1 cellular context compared by ENCODE assay signal in the genomic region with DNA sequence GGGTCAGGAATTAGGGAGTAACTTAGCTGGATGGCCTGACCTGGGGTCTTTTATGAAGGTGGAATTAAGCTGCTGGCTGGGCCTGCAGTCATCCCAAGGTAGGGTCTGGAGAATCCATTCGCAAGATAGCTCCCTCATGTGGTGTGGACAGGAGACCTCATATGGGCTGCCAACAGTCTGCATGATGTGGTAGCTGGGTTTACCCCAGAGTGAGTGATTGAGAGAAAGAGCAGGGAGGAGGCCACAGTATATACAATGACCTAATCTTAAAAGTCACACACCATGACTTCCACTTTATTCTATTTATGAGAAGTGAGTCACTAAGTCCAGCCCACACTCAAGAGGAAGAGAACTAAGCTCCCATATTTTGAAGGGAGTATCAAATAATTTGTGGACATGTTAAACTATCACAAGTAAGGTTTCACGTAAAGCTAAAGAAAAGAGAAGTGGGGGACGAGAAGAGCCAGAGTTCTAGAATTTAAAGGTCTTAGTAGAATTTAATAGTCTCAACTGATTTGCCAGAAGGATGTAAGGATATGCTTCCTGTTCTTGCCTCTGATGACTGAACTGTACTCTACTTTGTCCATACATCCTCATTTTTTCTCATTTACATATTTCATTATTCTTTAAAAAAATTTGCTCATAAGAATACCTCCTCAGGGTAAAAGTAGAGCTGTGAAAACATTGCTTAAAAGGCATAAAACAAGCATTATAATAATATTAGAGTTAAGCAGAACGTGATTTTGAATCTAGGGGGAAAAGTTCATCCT.
TF ChIP-seq lines count a peak whose summit lies in the region.

No MANE protein-coding gene starts in this region.

TF ChIP-seq in GM23338, 12 proteins besides CTCF, POLR2A, EP300 and RAD21 (continued from another document):
- TF ChIP-seq, protein P1, sequence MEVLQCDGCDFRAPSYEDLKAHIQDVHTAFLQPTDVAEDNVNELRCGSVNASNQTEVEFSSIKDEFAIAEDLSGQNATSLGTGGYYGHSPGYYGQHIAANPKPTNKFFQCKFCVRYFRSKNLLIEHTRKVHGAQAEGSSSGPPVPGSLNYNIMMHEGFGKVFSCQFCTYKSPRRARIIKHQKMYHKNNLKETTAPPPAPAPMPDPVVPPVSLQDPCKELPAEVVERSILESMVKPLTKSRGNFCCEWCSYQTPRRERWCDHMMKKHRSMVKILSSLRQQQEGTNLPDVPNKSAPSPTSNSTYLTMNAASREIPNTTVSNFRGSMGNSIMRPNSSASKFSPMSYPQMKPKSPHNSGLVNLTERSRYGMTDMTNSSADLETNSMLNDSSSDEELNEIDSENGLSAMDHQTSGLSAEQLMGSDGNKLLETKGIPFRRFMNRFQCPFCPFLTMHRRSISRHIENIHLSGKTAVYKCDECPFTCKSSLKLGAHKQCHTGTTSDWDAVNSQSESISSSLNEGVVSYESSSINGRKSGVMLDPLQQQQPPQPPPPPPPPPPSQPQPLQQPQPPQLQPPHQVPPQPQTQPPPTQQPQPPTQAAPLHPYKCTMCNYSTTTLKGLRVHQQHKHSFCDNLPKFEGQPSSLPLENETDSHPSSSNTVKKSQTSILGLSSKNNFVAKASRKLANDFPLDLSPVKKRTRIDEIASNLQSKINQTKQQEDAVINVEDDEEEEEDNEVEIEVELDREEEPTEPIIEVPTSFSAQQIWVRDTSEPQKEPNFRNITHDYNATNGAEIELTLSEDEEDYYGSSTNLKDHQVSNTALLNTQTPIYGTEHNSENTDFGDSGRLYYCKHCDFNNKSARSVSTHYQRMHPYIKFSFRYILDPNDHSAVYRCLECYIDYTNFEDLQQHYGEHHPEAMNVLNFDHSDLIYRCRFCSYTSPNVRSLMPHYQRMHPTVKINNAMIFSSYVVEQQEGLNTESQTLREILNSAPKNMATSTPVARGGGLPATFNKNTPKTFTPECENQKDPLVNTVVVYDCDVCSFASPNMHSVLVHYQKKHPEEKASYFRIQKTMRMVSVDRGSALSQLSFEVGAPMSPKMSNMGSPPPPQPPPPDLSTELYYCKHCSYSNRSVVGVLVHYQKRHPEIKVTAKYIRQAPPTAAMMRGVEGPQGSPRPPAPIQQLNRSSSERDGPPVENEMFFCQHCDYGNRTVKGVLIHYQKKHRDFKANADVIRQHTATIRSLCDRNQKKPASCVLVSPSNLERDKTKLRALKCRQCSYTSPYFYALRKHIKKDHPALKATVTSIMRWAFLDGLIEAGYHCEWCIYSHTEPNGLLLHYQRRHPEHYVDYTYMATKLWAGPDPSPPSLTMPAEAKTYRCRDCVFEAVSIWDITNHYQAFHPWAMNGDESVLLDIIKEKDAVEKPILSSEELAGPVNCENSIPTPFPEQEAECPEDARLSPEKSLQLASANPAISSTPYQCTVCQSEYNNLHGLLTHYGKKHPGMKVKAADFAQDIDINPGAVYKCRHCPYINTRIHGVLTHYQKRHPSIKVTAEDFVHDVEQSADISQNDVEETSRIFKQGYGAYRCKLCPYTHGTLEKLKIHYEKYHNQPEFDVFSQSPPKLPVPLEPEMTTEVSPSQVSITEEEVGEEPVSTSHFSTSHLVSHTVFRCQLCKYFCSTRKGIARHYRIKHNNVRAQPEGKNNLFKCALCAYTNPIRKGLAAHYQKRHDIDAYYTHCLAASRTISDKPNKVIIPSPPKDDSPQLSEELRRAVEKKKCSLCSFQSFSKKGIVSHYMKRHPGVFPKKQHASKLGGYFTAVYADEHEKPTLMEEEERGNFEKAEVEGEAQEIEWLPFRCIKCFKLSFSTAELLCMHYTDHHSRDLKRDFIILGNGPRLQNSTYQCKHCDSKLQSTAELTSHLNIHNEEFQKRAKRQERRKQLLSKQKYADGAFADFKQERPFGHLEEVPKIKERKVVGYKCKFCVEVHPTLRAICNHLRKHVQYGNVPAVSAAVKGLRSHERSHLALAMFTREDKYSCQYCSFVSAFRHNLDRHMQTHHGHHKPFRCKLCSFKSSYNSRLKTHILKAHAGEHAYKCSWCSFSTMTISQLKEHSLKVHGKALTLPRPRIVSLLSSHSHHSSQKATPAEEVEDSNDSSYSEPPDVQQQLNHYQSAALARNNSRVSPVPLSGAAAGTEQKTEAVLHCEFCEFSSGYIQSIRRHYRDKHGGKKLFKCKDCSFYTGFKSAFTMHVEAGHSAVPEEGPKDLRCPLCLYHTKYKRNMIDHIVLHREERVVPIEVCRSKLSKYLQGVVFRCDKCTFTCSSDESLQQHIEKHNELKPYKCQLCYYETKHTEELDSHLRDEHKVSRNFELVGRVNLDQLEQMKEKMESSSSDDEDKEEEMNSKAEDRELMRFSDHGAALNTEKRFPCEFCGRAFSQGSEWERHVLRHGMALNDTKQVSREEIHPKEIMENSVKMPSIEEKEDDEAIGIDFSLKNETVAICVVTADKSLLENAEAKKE (CRISPR knock-in tag; IDR thresholded peaks at IDR 0.05) = no peak
- TF ChIP-seq NANOG (IDR thresholded peaks at IDR 0.05; ENCODE audit: borderline replicate concordance) = no peak
